Comparison of ENCODE assay signal across 14 cellular contexts in the genomic region with DNA sequence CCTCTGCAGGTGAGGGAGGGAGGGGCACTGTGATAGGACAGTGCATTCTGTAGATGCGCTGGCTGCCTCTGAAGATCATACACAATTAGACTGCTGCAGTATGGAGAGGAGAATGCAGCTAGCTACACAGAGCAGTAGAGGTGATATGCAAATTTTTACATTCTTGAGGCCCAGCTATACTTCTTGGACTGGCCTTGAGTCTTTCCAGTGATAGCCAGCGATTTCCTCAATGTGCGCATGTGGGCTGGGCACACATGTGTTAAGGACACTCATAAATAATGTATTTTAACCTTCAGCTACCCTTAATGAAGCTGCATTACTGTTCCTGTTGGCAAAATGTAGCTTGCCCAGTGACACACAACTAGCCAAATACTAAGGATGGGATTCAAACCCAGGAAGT. TPM values are rescaled to one million over a fixed set of nuclear protein-coding genes. Genes with fewer than 3 reads are reported as not detected.
A peak's percentile ranks its signal among the peaks of the same experiment; 100 is the strongest.
DNase-seq lines count a peak whose midpoint lies in the region; ATAC-seq and TF ChIP-seq lines count a peak whose summit lies in the region.
"Had no signal": no experiment of that assay in that cellular context is flagged by ENCODE, and none has a peak within 500 bp of the region (broad histone marks: within the 10 kb centered on the region; RNA-seq: fewer than 3 reads in every experiment).

No MANE protein-coding gene starts in this region.

- 94% methylated on average over 3 of the region's 3 CpGs for WGBS in hepatocyte (ENCODE audit: low lambda C conversion rate, missing lambda C conversion rate)
- 82 to 94% (median 85%) methylated on average over 3 of the region's 3 CpGs for whole genome bisulfite sequencing in spleen, 5 donors

- H2AFZ ChIP-seq in hepatocyte = no peak overlapping the region
- H2AFZ ChIP-seq: parathyroid adenoma had no signal

- peaks cover 56% of the 10 kb centered on the region for H3K36me3 Mint-ChIP-seq in activated naive CD8-positive, alpha-beta T cell treated with anti-CD3 and anti-CD28 coated beads, Interleukin-2, amount 50 U/mL, for 24 hours (ENCODE audit: low read depth)

- H3K4me1 ChIP-seq in hepatocyte (ENCODE audit: insufficient read depth) = no peaks in the 10 kb centered on the region
- H3K4me1 ChIP-seq in spleen = peaks cover 0 to 46% (median 4%) of the 10 kb centered on the region in 6 donors

- H3K4me3 Mint-ChIP-seq in activated naive CD8-positive, alpha-beta T cell treated with anti-CD3 and anti-CD28 coated beads, Interleukin-2, amount 50 U/mL, for 24 hours = no peak overlapping the region

- peaks cover 7% of the 10 kb centered on the region for H3K79me2 ChIP-seq in hepatocyte
- H3K79me2 ChIP-seq: parathyroid adenoma had no signal

- no peaks in the 10 kb centered on the region for H4K20me1 ChIP-seq in hepatocyte (ENCODE audit: insufficient read depth, poor library complexity, severe bottlenecking)

- no peak overlapping the region for H3K4me3 ChIP-seq in HL-60 (replicated peaks; ENCODE audit: insufficient read depth, low read length)
- H3K4me3 ChIP-seq in hepatocyte = no peak overlapping the region
- H3K4me3 ChIP-seq in spleen = peak overlapping the region in 1 of 8 donors; percentile 50
- H3K4me3 ChIP-seq: transverse colon had no signal

- H3K9me3 ChIP-seq in hepatocyte (ENCODE audit: low read depth) = no peaks in the 10 kb centered on the region
- no peaks in the 10 kb centered on the region for H3K9me3 ChIP-seq in spleen
- H3K9me3 ChIP-seq: Caco-2, transverse colon had no signal

- H3K36me3 ChIP-seq in hepatocyte (replicated peaks; ENCODE audit: insufficient read depth, low read depth) (no peaks in the 10 kb centered on the region), spleen (peaks cover 0 to 100% (median 88%) of the 10 kb centered on the region in 6 donors)

- H3K27ac Mint-ChIP-seq in activated naive CD8-positive, alpha-beta T cell treated with anti-CD3 and anti-CD28 coated beads, Interleukin-2, amount 50 U/mL, for 24 hours = peak overlapping the region; percentile 92

- H3K27me3 ChIP-seq in HL-60 (ENCODE audit: insufficient read depth, poor library complexity, severe bottlenecking) (no peaks in the 10 kb centered on the region), hepatocyte (no peaks in the 10 kb centered on the region), spleen (replicated peaks in 1 of 7) (no peaks in the 10 kb centered on the region)
- H3K27me3 ChIP-seq: transverse colon had no signal

- peaks cover 61% of the 10 kb centered on the region for H3K4me1 Mint-ChIP-seq in activated naive CD8-positive, alpha-beta T cell treated with anti-CD3 and anti-CD28 coated beads, Interleukin-2, amount 50 U/mL, for 24 hours

- no peak for ATAC-seq in activated naive CD8-positive, alpha-beta T cell treated with anti-CD3 and anti-CD28 coated beads, Interleukin-2, amount 50 U/mL, for 24 hours
- ATAC-seq in HG02870 (IDR thresholded peaks at IDR 0.05; ENCODE audit: unreplicated experiment) (no peak), HG03521 (IDR thresholded peaks at IDR 0.05; ENCODE audit: unreplicated experiment) (no peak)

- intact Hi-C loops in spleen (cut with DNase I; ENCODE audit: low total_unique reads) = no loop called here

- H3K9me3 Mint-ChIP-seq in activated naive CD8-positive, alpha-beta T cell treated with anti-CD3 and anti-CD28 coated beads, Interleukin-2, amount 50 U/mL, for 24 hours = peaks cover 5% of the 10 kb centered on the region

- H3K9me2 ChIP-seq in hepatocyte (replicated peaks; ENCODE audit: insufficient read depth) = no peaks in the 10 kb centered on the region

- no peak overlapping the region for H3K4me2 ChIP-seq in hepatocyte

- no peaks in the 10 kb centered on the region for H3K27me3 Mint-ChIP-seq in activated naive CD8-positive, alpha-beta T cell treated with anti-CD3 and anti-CD28 coated beads, Interleukin-2, amount 50 U/mL, for 24 hours

- TF ChIP-seq CTCF in HL-60 (IDR thresholded peaks at IDR 0.05; ENCODE audit: insufficient read depth, low read length) (no peak), hepatocyte (IDR thresholded peaks at IDR 0.05; ENCODE audit: poor library complexity) (no peak), spleen (IDR thresholded peaks at IDR 0.05 in 8 of 11, conservative IDR thresholded peaks at IDR 0.05 in 3 of 11) (no peak)

- peak overlapping the region; percentile 73 for H3K27ac ChIP-seq in HL-60 (replicated peaks)
- H3K27ac ChIP-seq in hepatocyte = peak overlapping the region; percentile 87
- H3K27ac ChIP-seq in spleen = peak overlapping the region in 6 of 8 donors; percentile 52 to 84 (median 76)
- H3K27ac ChIP-seq: parathyroid adenoma had no signal

- DNase-seq in HL-60 (ENCODE audit: low read depth in 1 of 2, low spot score in 1 of 2) (no peak), hepatocyte (ENCODE audit: low spot score) (no peak), spleen (no peak), DMS153 treated with DMSO at 0.1 percent for 48 hours (lab: John Stamatoyannopoulos, UW; ENCODE audit: unreplicated experiment) (no peak), NCI-H2196 (lab: John Stamatoyannopoulos, UW; ENCODE audit: unreplicated experiment) (no peak)
- no peak for DNase-seq in activated naive CD8-positive, alpha-beta T cell treated with anti-CD3 and anti-CD28 coated beads, Interleukin-2, amount 50 U/mL, for 24 hours
- DNase-seq: activated CD4-positive, alpha-beta T cell treated with anti-CD3 and anti-CD28 coated beads, Interleukin-2, amount 50 U/mL, for 1 hour; MM.1S; NCI-H510A; transverse colon had no signal

- TF ChIP-seq POLR2A in spleen (IDR thresholded peaks at IDR 0.05) = no peak

RNA-seq across cellular contexts. Expression of a gene that starts 19.0 kb away (rescaled TPM):
- total RNA-seq in hepatocyte = 11.9 and 12.9 TPM in 2 replicates
- polyA plus RNA-seq in hepatocyte = 10.3 and 14.7 TPM in 2 replicates
- 10 to 100 TPM; 11.1 to 16.3 (median 12.3) TPM for total RNA-seq in spleen
- 1 to 10 TPM; 3.5 to 5.9 (median 3.7) TPM for polyA plus RNA-seq in spleen

RNA-seq across cellular contexts. Expression of a gene that starts 27.2 kb away (rescaled TPM):
- 80.0 and 96.9 TPM in 2 replicates for total RNA-seq in hepatocyte
- polyA plus RNA-seq in hepatocyte = 119 and 128 TPM in 2 replicates
- total RNA-seq in spleen = 100 to 1,000 TPM in 2 of 7 donors, 10 to 100 TPM in 5; 73.2 to 117 (median 90.3) TPM
- polyA plus RNA-seq in spleen = 10 to 100 TPM; 14.5 to 23.9 (median 20.8) TPM
